In the genomic region with DNA sequence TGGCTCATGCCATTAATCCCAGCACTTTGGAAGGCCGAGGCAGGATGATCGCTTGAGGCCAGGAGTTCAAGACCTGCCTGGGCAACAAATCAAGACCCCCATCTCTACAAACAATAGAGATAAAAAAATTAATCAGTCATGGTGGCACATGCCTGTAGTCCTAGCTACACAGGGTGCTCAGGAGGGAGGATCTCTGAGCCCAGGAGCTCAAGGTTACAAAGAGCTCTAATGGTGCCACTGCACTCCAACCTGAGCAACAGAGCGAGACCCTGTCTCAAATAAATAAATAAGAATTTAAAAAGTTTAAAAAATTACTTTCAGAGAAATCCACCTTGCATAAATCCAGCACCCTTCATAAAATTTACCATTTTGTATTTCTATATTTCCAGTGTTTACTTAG, we compare ENCODE assay signal across 17 cellular contexts. TPM values are rescaled to one million over a fixed set of nuclear protein-coding genes. Genes with fewer than 3 reads are reported as not detected.
A peak's percentile ranks its signal among the peaks of the same experiment; 100 is the strongest.
DNase-seq lines count a peak whose midpoint lies in the region; ATAC-seq and TF ChIP-seq lines count a peak whose summit lies in the region.
"Had no signal": no experiment of that assay in that cellular context is flagged by ENCODE, and none has a peak within 500 bp of the region (broad histone marks: within the 10 kb centered on the region; RNA-seq: fewer than 3 reads in every experiment).

No MANE protein-coding gene starts in this region.

- no peak for DNase-seq in activated T-cell treated with anti-CD3 and anti-CD28 coated beads, Interleukin-2, amount 50 U/mL, for 72 hours
- DNase-seq in activated T-cell treated with anti-CD3 and anti-CD28 coated beads, Interleukin-2, amount 50 U/mL, for 24 hours: no peak
- no peak for DNase-seq in CD8-positive, alpha-beta memory T cell
- DNase-seq in immature natural killer cell (peak in 2 of 3 donors; percentile 32 to 40), thyroid gland (no peak)
- no peak for DNase-seq in stimulated activated effector memory CD8-positive, alpha-beta T cell treated with anti-CD3 and anti-CD28 coated beads, Interleukin-12 subunit alpha, Interleukin-12 subunit beta, amount 100 ng/mL, for 72 hours (ENCODE audit: low spot score in 2 of 2)
- DNase-seq: 8988T, AML-193, Calu3, DMS 273 treated with DMSO at 0.1 percent for 48 hours, GM23248 had no signal

- no peak for ATAC-seq in activated T-cell treated with anti-CD3 and anti-CD28 coated beads, Interleukin-2, amount 50 U/mL, for 72 hours (replicated peaks in 1 of 2)
- ATAC-seq in stimulated activated effector memory CD8-positive, alpha-beta T cell treated with anti-CD3 and anti-CD28 coated beads, Interleukin-12 subunit alpha, Interleukin-12 subunit beta, amount 100 ng/mL, for 72 hours: no peak
- no peak for ATAC-seq in HG03159 (IDR thresholded peaks at IDR 0.05; ENCODE audit: unreplicated experiment)
- ATAC-seq: GM12878, HCT116 had no signal

- H3K36me3 Mint-ChIP-seq in activated T-cell treated with anti-CD3 and anti-CD28 coated beads, Interleukin-2, amount 50 U/mL, for 72 hours (ENCODE audit: insufficient read depth in 2 of 2): no peaks in the 10 kb centered on the region
- H3K36me3 Mint-ChIP-seq in activated T-cell treated with anti-CD3 and anti-CD28 coated beads, Interleukin-2, amount 50 U/mL, for 24 hours (ENCODE audit: low read depth): no peaks in the 10 kb centered on the region
- peaks cover 0 to 9% (median 0%) of the 10 kb centered on the region in 3 donors for H3K36me3 Mint-ChIP-seq in CD8-positive, alpha-beta memory T cell
- peaks cover 28 to 33% (median 31%) of the 10 kb centered on the region in 3 donors for H3K36me3 Mint-ChIP-seq in immature natural killer cell
- peaks cover 6% of the 10 kb centered on the region for H3K36me3 Mint-ChIP-seq in stimulated activated effector memory CD8-positive, alpha-beta T cell treated with anti-CD3 and anti-CD28 coated beads, Interleukin-12 subunit alpha, Interleukin-12 subunit beta, amount 100 ng/mL, for 72 hours

- peak overlapping the region; percentile 82 for H3K27ac Mint-ChIP-seq in activated T-cell treated with anti-CD3 and anti-CD28 coated beads, Interleukin-2, amount 50 U/mL, for 72 hours
- no peak overlapping the region for H3K27ac Mint-ChIP-seq in activated T-cell treated with anti-CD3 and anti-CD28 coated beads, Interleukin-2, amount 50 U/mL, for 24 hours
- peak overlapping the region in 3 of 8 donors; percentile 27 to 63 (median 51) for H3K27ac Mint-ChIP-seq in CD8-positive, alpha-beta memory T cell
- peak overlapping the region; percentile 94 to 97 (median 94) for H3K27ac Mint-ChIP-seq in immature natural killer cell
- H3K27ac Mint-ChIP-seq in stimulated activated effector memory CD8-positive, alpha-beta T cell treated with anti-CD3 and anti-CD28 coated beads, Interleukin-12 subunit alpha, Interleukin-12 subunit beta, amount 100 ng/mL, for 72 hours: peak overlapping the region; percentile 88

- H3K27me3 Mint-ChIP-seq in activated T-cell treated with anti-CD3 and anti-CD28 coated beads, Interleukin-2, amount 50 U/mL, for 72 hours (ENCODE audit: low read depth): no peaks in the 10 kb centered on the region
- peaks cover 2% of the 10 kb centered on the region for H3K27me3 Mint-ChIP-seq in activated T-cell treated with anti-CD3 and anti-CD28 coated beads, Interleukin-2, amount 50 U/mL, for 24 hours
- no peaks in the 10 kb centered on the region for H3K27me3 Mint-ChIP-seq in CD8-positive, alpha-beta memory T cell
- H3K27me3 Mint-ChIP-seq in immature natural killer cell (ENCODE audit: low read depth in 3 of 3): peaks cover 0 to 16% (median 2%) of the 10 kb centered on the region in 3 donors

- H3K9me3 Mint-ChIP-seq in activated T-cell treated with anti-CD3 and anti-CD28 coated beads, Interleukin-2, amount 50 U/mL, for 72 hours: no peaks in the 10 kb centered on the region
- H3K9me3 Mint-ChIP-seq in activated T-cell treated with anti-CD3 and anti-CD28 coated beads, Interleukin-2, amount 50 U/mL, for 24 hours: no peaks in the 10 kb centered on the region
- H3K9me3 Mint-ChIP-seq in CD8-positive, alpha-beta memory T cell: no peaks in the 10 kb centered on the region
- peaks cover 0 to 2% (median 0%) of the 10 kb centered on the region in 6 donors for H3K9me3 Mint-ChIP-seq in immature natural killer cell
- no peaks in the 10 kb centered on the region for H3K9me3 Mint-ChIP-seq in stimulated activated effector memory CD8-positive, alpha-beta T cell treated with anti-CD3 and anti-CD28 coated beads, Interleukin-12 subunit alpha, Interleukin-12 subunit beta, amount 100 ng/mL, for 72 hours

- 92 to 95% methylated on average over 3 of the region's 3 CpGs for WGBS in thyroid gland, 2 donors

- H3K4me1 ChIP-seq in CD8-positive, alpha-beta memory T cell (ENCODE audit: insufficient read depth, low read length): no peaks in the 10 kb centered on the region
- no peaks in the 10 kb centered on the region for H3K4me1 ChIP-seq in thyroid gland
- H3K4me1 ChIP-seq: BLaER1 had no signal

- intact Hi-C loops in thyroid gland (cut with DNase I): no loop called here

- H3K9me3 ChIP-seq in CD8-positive, alpha-beta memory T cell (ENCODE audit: low read length): no peaks in the 10 kb centered on the region
- H3K9me3 ChIP-seq in thyroid gland: no peaks in the 10 kb centered on the region
- H3K9me3 ChIP-seq: BLaER1 had no signal

- CTCF ChIA-PET in CD8-positive, alpha-beta memory T cell (lab: Charles Lee): interaction anchor here (1.5 kb wide), 1 partner anchor 16 kb away, joined by 6 read pairs; no protein-coding TSS in a partner anchor

- no peak overlapping the region for H3K27ac ChIP-seq in CD8-positive, alpha-beta memory T cell (ENCODE audit: low read depth, low read length)
- H3K27ac ChIP-seq in thyroid gland: no peak overlapping the region
- H3K27ac ChIP-seq: BLaER1, GM23248, HL-60 had no signal

- H3K4me3 ChIP-seq in CD8-positive, alpha-beta memory T cell (ENCODE audit: low read length): no peak overlapping the region
- H3K4me3 ChIP-seq in thyroid gland (replicated peaks in 1 of 3): no peak overlapping the region
- H3K4me3 ChIP-seq: BLaER1, GM12878, GM23248 had no signal

- no peaks in the 10 kb centered on the region for H3K27me3 ChIP-seq in CD8-positive, alpha-beta memory T cell (ENCODE audit: insufficient read depth, low read length, poor library complexity, severe bottlenecking)
- no peaks in the 10 kb centered on the region for H3K27me3 ChIP-seq in thyroid gland
- H3K27me3 ChIP-seq: BLaER1 had no signal

- no peaks in the 10 kb centered on the region for H3K4me1 Mint-ChIP-seq in activated T-cell treated with anti-CD3 and anti-CD28 coated beads, Interleukin-2, amount 50 U/mL, for 72 hours (ENCODE audit: low read depth)
- H3K4me1 Mint-ChIP-seq in activated T-cell treated with anti-CD3 and anti-CD28 coated beads, Interleukin-2, amount 50 U/mL, for 24 hours (ENCODE audit: low read depth): no peaks in the 10 kb centered on the region
- H3K4me1 Mint-ChIP-seq in CD8-positive, alpha-beta memory T cell: peaks cover 26 to 37% (median 31%) of the 10 kb centered on the region in 3 donors
- peaks cover 27 to 34% of the 10 kb centered on the region in 2 donors for H3K4me1 Mint-ChIP-seq in immature natural killer cell
- H3K4me1 Mint-ChIP-seq in stimulated activated effector memory CD8-positive, alpha-beta T cell treated with anti-CD3 and anti-CD28 coated beads, Interleukin-12 subunit alpha, Interleukin-12 subunit beta, amount 100 ng/mL, for 72 hours: peaks cover 20% of the 10 kb centered on the region

- POLR2A ChIA-PET in CD8-positive, alpha-beta memory T cell (lab: Charles Lee): no interaction called here

- TF ChIP-seq CTCF in thyroid gland (IDR thresholded peaks at IDR 0.05): no peak

- no peaks in the 10 kb centered on the region for H3K36me3 ChIP-seq in CD8-positive, alpha-beta memory T cell (ENCODE audit: insufficient read depth, low read length)
- no peaks in the 10 kb centered on the region for H3K36me3 ChIP-seq in thyroid gland
- H3K36me3 ChIP-seq: BLaER1 had no signal

- H3K4me3 Mint-ChIP-seq in activated T-cell treated with anti-CD3 and anti-CD28 coated beads, Interleukin-2, amount 50 U/mL, for 72 hours: no peak overlapping the region
- no peak overlapping the region for H3K4me3 Mint-ChIP-seq in activated T-cell treated with anti-CD3 and anti-CD28 coated beads, Interleukin-2, amount 50 U/mL, for 24 hours
- H3K4me3 Mint-ChIP-seq in CD8-positive, alpha-beta memory T cell: peak overlapping the region in 6 of 7 donors; percentile 64 to 89 (median 74)
- H3K4me3 Mint-ChIP-seq in immature natural killer cell: peak overlapping the region; percentile 91 to 99 (median 97)
- peak overlapping the region; percentile 43 for H3K4me3 Mint-ChIP-seq in stimulated activated effector memory CD8-positive, alpha-beta T cell treated with anti-CD3 and anti-CD28 coated beads, Interleukin-12 subunit alpha, Interleukin-12 subunit beta, amount 100 ng/mL, for 72 hours

- TF ChIP-seq POLR2A in thyroid gland (IDR thresholded peaks at IDR 0.05): no peak

RNA-seq across cellular contexts. Expression of a gene that starts 2.2 kb away (rescaled TPM):
- under 1 TPM; 0.29 to 0.72 TPM for total RNA-seq in activated T-cell treated with anti-CD3 and anti-CD28 coated beads, Interleukin-2, amount 50 U/mL, for 72 hours
- not detected for total RNA-seq in CD8-positive, alpha-beta memory T cell
- 52.1 TPM for polyA plus RNA-seq in CD8-positive, alpha-beta memory T cell
- polyA plus RNA-seq in immature natural killer cell: 1,000 to 10,000 TPM; 1,026 to 1,807 (median 1,127) TPM
- 1 to 10 TPM in 1 of 4 donors, under 1 TPM in 1, not detected in 2; 0.78 to 1.0 TPM for total RNA-seq in thyroid gland
- total RNA-seq: Calu3, Daoy, GM23248 had no signal
- polyA plus RNA-seq: GM23248 had no signal

RNA-seq across cellular contexts. Expression of a gene that starts 39.7 kb away (rescaled TPM):
- 10 to 100 TPM; 28.0 to 29.5 TPM for total RNA-seq in activated T-cell treated with anti-CD3 and anti-CD28 coated beads, Interleukin-2, amount 50 U/mL, for 72 hours
- total RNA-seq in CD8-positive, alpha-beta memory T cell: 10 to 100 TPM; 13.7 to 16.5 TPM
- polyA plus RNA-seq in CD8-positive, alpha-beta memory T cell: 72.9 TPM
- polyA plus RNA-seq in immature natural killer cell: 100 to 1,000 TPM in 2 of 3 donors, 10 to 100 TPM in 1; 92.8 to 134 (median 130) TPM
- 10 to 100 TPM in 3 of 4 donors, 1 to 10 TPM in 1; 7.3 to 25.2 (median 16.7) TPM for total RNA-seq in thyroid gland
- total RNA-seq: Calu3 had no signal

RNA-seq across cellular contexts. Expression of a gene that starts 51.8 kb away (rescaled TPM):
- total RNA-seq in activated T-cell treated with anti-CD3 and anti-CD28 coated beads, Interleukin-2, amount 50 U/mL, for 72 hours: not detected
- total RNA-seq in CD8-positive, alpha-beta memory T cell: not detected
- not detected for polyA plus RNA-seq in CD8-positive, alpha-beta memory T cell
- 1 to 10 TPM in 1 of 3 donors, under 1 TPM in 1, not detected in 1; 0.94 to 3.4 TPM for polyA plus RNA-seq in immature natural killer cell
- total RNA-seq in thyroid gland: not detected
- total RNA-seq: Calu3, Daoy, GM12878, GM23248 had no signal
- polyA plus RNA-seq: GM23248 had no signal

Comparison
In these comparisons a context has a peak if more than half of its experiments do, and no peak if none do; other contexts are left out.
1. DNase-seq: peak in immature natural killer cell (2 of 3); none in activated T-cell treated with anti-CD3 and anti-CD28 coated beads, Interleukin-2, amount 50 U/mL, for 72 hours (0 of 2), activated T-cell treated with anti-CD3 and anti-CD28 coated beads, Interleukin-2, amount 50 U/mL, for 24 hours (single experiment), CD8-positive, alpha-beta memory T cell (0 of 5), stimulated activated effector memory CD8-positive, alpha-beta T cell treated with anti-CD3 and anti-CD28 coated beads, Interleukin-12 subunit alpha, Interleukin-12 subunit beta, amount 100 ng/mL, for 72 hours (0 of 2) and thyroid gland (0 of 2).
2. H3K4me3 Mint-ChIP-seq: peak in CD8-positive, alpha-beta memory T cell (6 of 7), immature natural killer cell (5 of 5) and stimulated activated effector memory CD8-positive, alpha-beta T cell treated with anti-CD3 and anti-CD28 coated beads, Interleukin-12 subunit alpha, Interleukin-12 subunit beta, amount 100 ng/mL, for 72 hours (single experiment); none in activated T-cell treated with anti-CD3 and anti-CD28 coated beads, Interleukin-2, amount 50 U/mL, for 72 hours (0 of 2) and activated T-cell treated with anti-CD3 and anti-CD28 coated beads, Interleukin-2, amount 50 U/mL, for 24 hours (single experiment).